ENCODE assay signal across 8 cellular contexts in genomic region chr7:71539615-71540014, GRCh38.
"Had no signal": no experiment of that assay in that cellular context is flagged by ENCODE, and none has a peak within 500 bp of the region (broad histone marks: within the 10 kb centered on the region; RNA-seq: fewer than 3 reads in every experiment).

No MANE protein-coding gene starts in this region.

- DNase-seq: GDM1, GF-D8 had no signal

- ATAC-seq: GM12878 had no signal

- H3K4me3 ChIP-seq: GM12878 had no signal

- FAIRE-seq: G401.6, GM12878, GM12891, GM12892, GM18507, GM19239 had no signal
